ENCODE assay signal across 8 cellular contexts in genomic region chr7:99498546-99498944, GRCh38. TPM values are rescaled to one million over a fixed set of nuclear protein-coding genes. Genes with fewer than 3 reads are reported as not detected.
DNase-seq lines count a peak whose midpoint lies in the region; ATAC-seq and TF ChIP-seq lines count a peak whose summit lies in the region.

No MANE protein-coding gene starts in this region.

- intact Hi-C loops in CD8-positive, alpha-beta T cell (cut with DNase I, micrococcal nuclease) = no loop called here
- intact Hi-C loops in dendritic cell treated with granulocyte-macrophage colony-stimulating factor and Interleukin-4, amounts not matched to agents 40 ng/mL and 50 ng/mL, for 4 days (cut with micrococcal nuclease) = no loop called here

- POLR2A ChIA-PET in CD8-positive, alpha-beta T cell (lab: Charles Lee) = interaction anchor here (1.0 to 2.9 kb wide), 8 partner anchors 13 to 60 kb away, joined by 4 to 25 read pairs (median 4); partner anchors contain the start of genes ATP5MF, ZNF655 and ZNF789

- H3K27me3 ChIP-seq in CD8-positive, alpha-beta T cell (ENCODE audit: insufficient read depth, low read length) = no peaks in the 10 kb centered on the region

- H3K4me1 Mint-ChIP-seq in CD8-positive, alpha-beta T cell (ENCODE audit: low read depth) = peaks cover 35% of the 10 kb centered on the region
- H3K4me1 Mint-ChIP-seq in dendritic cell treated with granulocyte-macrophage colony-stimulating factor and Interleukin-4, amounts not matched to agents 40 ng/mL and 50 ng/mL, for 4 days (ENCODE audit: low read depth) = peaks cover 14% of the 10 kb centered on the region
- H3K4me1 Mint-ChIP-seq in nephron = peaks cover 20% of the 10 kb centered on the region

- peaks cover 26% of the 10 kb centered on the region for H3K4me1 ChIP-seq in CD8-positive, alpha-beta T cell (ENCODE audit: insufficient read depth, low read length)

- peak overlapping the region; percentile 99 for H3K27ac ChIP-seq in CD8-positive, alpha-beta T cell (ENCODE audit: low read depth, low read length)

- DNase-seq in CD8-positive, alpha-beta T cell = no peak
- DNase-seq in MV-4-11 (lab: John Stamatoyannopoulos, UW) = peak; percentile 31
- DNase-seq in GM03348 (ENCODE audit: low spot score) = no peak
- no peak for DNase-seq in GDM1 (lab: John Stamatoyannopoulos, UW)

- CTCF ChIA-PET in CD8-positive, alpha-beta T cell (lab: Charles Lee) = no interaction called here

- H3K36me3 ChIP-seq in CD8-positive, alpha-beta T cell (ENCODE audit: insufficient read depth, low read length) = peaks cover 14% of the 10 kb centered on the region

- H3K27ac Mint-ChIP-seq in CD8-positive, alpha-beta T cell = peak overlapping the region; percentile 98
- H3K27ac Mint-ChIP-seq in dendritic cell treated with granulocyte-macrophage colony-stimulating factor and Interleukin-4, amounts not matched to agents 40 ng/mL and 50 ng/mL, for 4 days = peak overlapping the region; percentile 95
- peak overlapping the region; percentile 17 to 96 (median 40) for H3K27ac Mint-ChIP-seq in nephron

- H3K9me3 Mint-ChIP-seq in CD8-positive, alpha-beta T cell = peaks cover under 1% of the 10 kb centered on the region
- H3K9me3 Mint-ChIP-seq in dendritic cell treated with granulocyte-macrophage colony-stimulating factor and Interleukin-4, amounts not matched to agents 40 ng/mL and 50 ng/mL, for 4 days = peaks cover 13% of the 10 kb centered on the region
- H3K9me3 Mint-ChIP-seq in nephron = peaks cover 9% of the 10 kb centered on the region

- H3K36me3 Mint-ChIP-seq in CD8-positive, alpha-beta T cell = peaks cover 50% of the 10 kb centered on the region
- peaks cover 68% of the 10 kb centered on the region for H3K36me3 Mint-ChIP-seq in dendritic cell treated with granulocyte-macrophage colony-stimulating factor and Interleukin-4, amounts not matched to agents 40 ng/mL and 50 ng/mL, for 4 days (ENCODE audit: low read depth)
- H3K36me3 Mint-ChIP-seq in nephron (ENCODE audit: low read depth) = peaks cover 48% of the 10 kb centered on the region

- no peak for TF ChIP-seq CTCF in CD8-positive, alpha-beta T cell (IDR thresholded peaks at IDR 0.05)
- no peak for TF ChIP-seq CTCF in nephron (IDR thresholded peaks at IDR 0.05; ENCODE audit: unreplicated experiment in 3 of 3)

- H3K27me3 Mint-ChIP-seq in CD8-positive, alpha-beta T cell (ENCODE audit: low read depth) = no peaks in the 10 kb centered on the region
- no peaks in the 10 kb centered on the region for H3K27me3 Mint-ChIP-seq in dendritic cell treated with granulocyte-macrophage colony-stimulating factor and Interleukin-4, amounts not matched to agents 40 ng/mL and 50 ng/mL, for 4 days
- no peaks in the 10 kb centered on the region for H3K27me3 Mint-ChIP-seq in nephron (ENCODE audit: low read depth)

- H3K9me3 ChIP-seq in CD8-positive, alpha-beta T cell (ENCODE audit: low read length) = peaks cover 9% of the 10 kb centered on the region

- peak overlapping the region; percentile 97 for H3K4me3 Mint-ChIP-seq in CD8-positive, alpha-beta T cell
- peak overlapping the region; percentile 96 for H3K4me3 Mint-ChIP-seq in dendritic cell treated with granulocyte-macrophage colony-stimulating factor and Interleukin-4, amounts not matched to agents 40 ng/mL and 50 ng/mL, for 4 days
- H3K4me3 Mint-ChIP-seq in nephron = peak overlapping the region; percentile 97 to 99 (median 98)

- peak overlapping the region; percentile 97 for H3K4me3 ChIP-seq in CD8-positive, alpha-beta T cell (ENCODE audit: low read depth, low read length)

- ATAC-seq in CD8-positive, alpha-beta T cell = no peak
- ATAC-seq in HG03135 (IDR thresholded peaks at IDR 0.05; ENCODE audit: unreplicated experiment) (no peak), HG03378 (IDR thresholded peaks at IDR 0.05; ENCODE audit: unreplicated experiment) (no peak)

RNA-seq across cellular contexts. Expression of gene ZNF394, which starts 1.5 kb away (rescaled TPM):
- 100 to 1,000 TPM; 256 to 268 TPM for total RNA-seq in CD8-positive, alpha-beta T cell

RNA-seq across cellular contexts. Expression of gene ZKSCAN5, which starts 5.9 kb away (rescaled TPM):
- total RNA-seq in CD8-positive, alpha-beta T cell = 1 to 10 TPM; 6.0 to 6.2 TPM

RNA-seq across cellular contexts. Expression of gene ZNF789, which starts 25.9 kb away (rescaled TPM):
- 10 to 100 TPM; 12.9 to 14.1 TPM for total RNA-seq in CD8-positive, alpha-beta T cell

RNA-seq across cellular contexts. Expression of gene ATP5MF, which starts 32.6 kb away (rescaled TPM):
- total RNA-seq in CD8-positive, alpha-beta T cell = 10 to 100 TPM; 45.6 to 48.5 TPM

RNA-seq across cellular contexts. Expression of gene FAM200A, which starts 53.4 kb away (rescaled TPM):
- total RNA-seq in CD8-positive, alpha-beta T cell = 1 to 10 TPM; 2.7 to 3.3 TPM

Comparison
In these comparisons a context has a peak if more than half of its experiments do, and no peak if none do; other contexts are left out.
1. H3K27ac Mint-ChIP-seq: peak in every context shown above with its lines; median percentile 98 in CD8-positive, alpha-beta T cell; 95 in dendritic cell treated with granulocyte-macrophage colony-stimulating factor and Interleukin-4, amounts not matched to agents 40 ng/mL and 50 ng/mL, for 4 days; 40 in nephron.